Comparison of ENCODE assay signal across 30 cellular contexts in genomic region chr9:116798521-116798920, GRCh38.
"Had no signal": no experiment of that assay in that cellular context is flagged by ENCODE, and none has a peak within 500 bp of the region (broad histone marks: within the 10 kb centered on the region; RNA-seq: fewer than 3 reads in every experiment).

No MANE protein-coding gene starts in this region.

- H3K27me3 ChIP-seq: adrenal gland, body of pancreas, brain microvascular endothelial cell, breast epithelium had no signal

- H3K36me3 ChIP-seq: adrenal gland, brain microvascular endothelial cell, breast epithelium had no signal

- H3K4me1 ChIP-seq: adrenal gland, breast epithelium had no signal

- H3K4me3 ChIP-seq: adrenal gland, body of pancreas, breast epithelium had no signal

- DNase-seq: activated B cell treated with CpG ODN at 0.5 μM for 24 hours; activated CD4-positive, alpha-beta memory T cell treated with anti-CD3 and anti-CD28 coated beads for 36 hours; activated CD4-positive, alpha-beta T cell treated with anti-CD3 and anti-CD28 coated beads for 4 hours; activated CD4-positive, alpha-beta T cell treated with anti-CD3 and anti-CD28 coated beads, Interleukin-2, amount 10 ng/mL, durations not matched to agents 24 days and 14 days; activated CD4-positive, alpha-beta T cell treated with anti-CD3 and anti-CD28 coated beads, Interleukin-2, amount 50 U/mL, for 1 hour; activated CD4-positive, alpha-beta T cell treated with anti-CD3 and anti-CD28 coated beads, Interleukin-2, amount 50 U/mL, for 4 hours; activated CD4-positive, CD25-positive, alpha-beta regulatory T cell treated with anti-CD3 and anti-CD28 coated beads, Interleukin-2, amount 50 U/mL, for 72 hours; activated CD8-positive, alpha-beta memory T cell treated with anti-CD3 and anti-CD28 coated beads, Interleukin-2, amount 50 U/mL, for 4 hours; activated CD8-positive, alpha-beta T cell treated with anti-CD3 and anti-CD28 coated beads for 36 hours; activated effector memory CD4-positive, alpha-beta T cell treated with anti-CD3 and anti-CD28 coated beads, Interleukin-2, amount 50 U/mL, for 16 hours; activated gamma-delta T cell treated with Interleukin-2 at 50 U/mL for 16 hours; activated naive CD4-positive, alpha-beta T cell; activated naive CD4-positive, alpha-beta T cell treated with anti-CD3 and anti-CD28 coated beads for 36 hours; activated naive CD4-positive, alpha-beta T cell treated with anti-CD3 and anti-CD28 coated beads, Interleukin-2, amount 50 U/mL, for 16 hours; activated naive CD8-positive, alpha-beta T cell treated with anti-CD3 and anti-CD28 coated beads for 36 hours; activated T-cell treated with anti-CD3 and anti-CD28 coated beads for 4 hours; activated T-cell treated with anti-CD3 and anti-CD28 coated beads, Interleukin-2, amount 50 U/mL, for 1 hour; activated T-cell treated with anti-CD3 and anti-CD28 coated beads, Interleukin-2, amount 50 U/mL, for 4 hours; activated T-cell treated with anti-CD3 and anti-CD28 coated beads, Interleukin-2, amount 50 U/mL, for 72 hours; adrenal gland; amniotic stem cell; aorta; body of pancreas; brain microvascular endothelial cell; central memory CD4-positive, alpha-beta T cell; T-helper 1 cell; T-helper 2 cell; T-helper 9 cell had no signal

- H3K27ac ChIP-seq: adrenal gland, body of pancreas, brain microvascular endothelial cell, breast epithelium, VCaP had no signal

- H3K9me3 ChIP-seq: adrenal gland, body of pancreas, breast epithelium had no signal
